19 cellular contexts compared by ENCODE assay signal in the genomic region with DNA sequence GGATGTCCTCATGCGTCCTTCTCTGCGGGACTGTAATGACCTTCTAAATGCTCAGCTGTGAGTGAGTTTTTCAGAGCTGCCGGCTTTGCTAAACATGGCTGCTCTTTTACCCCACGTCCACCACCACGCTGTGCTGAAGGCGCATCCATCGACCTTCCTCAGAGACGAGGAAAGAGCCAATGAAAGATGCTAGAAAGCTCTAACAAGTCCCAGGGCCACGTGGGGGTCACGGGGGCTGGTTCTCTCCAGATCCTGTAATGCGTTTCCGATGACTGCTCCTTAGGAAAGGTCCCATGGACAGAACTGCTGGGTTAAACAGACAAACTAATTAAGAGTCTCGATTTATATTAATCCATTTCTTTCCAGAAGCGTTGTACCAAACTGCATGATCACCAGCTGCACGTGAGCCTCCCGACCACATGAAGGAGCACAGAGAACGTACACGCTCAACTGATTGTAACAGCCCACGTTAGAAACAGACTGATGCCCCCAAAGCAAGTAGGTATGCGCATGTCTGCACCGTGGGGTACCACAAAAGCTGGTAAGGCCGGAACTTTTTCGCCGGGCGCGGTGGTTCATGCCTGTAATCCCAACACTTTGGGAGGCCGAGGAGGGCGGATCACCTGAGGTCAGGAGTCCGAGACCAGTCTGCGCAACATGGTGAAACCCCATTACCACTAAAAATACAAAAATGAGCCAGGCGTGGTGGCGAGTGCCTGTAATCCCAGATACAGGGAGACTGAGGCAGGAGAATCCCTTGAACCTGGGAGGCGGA.
DNase-seq lines count a peak whose midpoint lies in the region; ATAC-seq and TF ChIP-seq lines count a peak whose summit lies in the region.
"Had no signal": no experiment of that assay in that cellular context is flagged by ENCODE, and none has a peak within 500 bp of the region (broad histone marks: within the 10 kb centered on the region; RNA-seq: fewer than 3 reads in every experiment).

No MANE protein-coding gene starts in this region.

- H3K79me2 ChIP-seq in osteoblast (ENCODE audit: insufficient read depth, low read length): no peaks in the 10 kb centered on the region

- intact Hi-C loops in stomach (cut with DNase I; ENCODE audit: low total_unique reads): no loop called here

- H3K27me3 ChIP-seq in osteoblast (ENCODE audit: insufficient read depth, low read length) (no peaks in the 10 kb centered on the region), stomach (peaks cover 0 to 19% (median 0%) of the 10 kb centered on the region in 3 donors)
- H3K27me3 ChIP-seq: SJSA1 had no signal

- H3K4me1 ChIP-seq in osteoblast (ENCODE audit: insufficient read depth, low read length) (no peaks in the 10 kb centered on the region), stomach (no peaks in the 10 kb centered on the region)
- H3K4me1 ChIP-seq: SJSA1 had no signal

- H3K4me3 ChIP-seq in osteoblast (ENCODE audit: insufficient read depth, low read length) (no peak overlapping the region), stomach (no peak overlapping the region)
- H3K4me3 ChIP-seq: SJSA1 had no signal

- no peak for ATAC-seq in HG03354 (IDR thresholded peaks at IDR 0.05; ENCODE audit: poor library complexity, severe bottlenecking, unreplicated experiment)
- ATAC-seq in GM18502 (IDR thresholded peaks at IDR 0.05; ENCODE audit: poor library complexity, unreplicated experiment): no peak
- ATAC-seq: Right ventricle myocardium inferior had no signal

- H3K4me2 ChIP-seq in osteoblast (ENCODE audit: insufficient read depth, low read length): no peak overlapping the region

- H3K27ac ChIP-seq in osteoblast (ENCODE audit: low read depth, low read length): no peak overlapping the region
- no peak overlapping the region for H3K27ac ChIP-seq in stomach
- H3K27ac ChIP-seq: 22Rv1, SJSA1 had no signal

- H4K20me1 ChIP-seq in osteoblast (ENCODE audit: insufficient read depth, low read length): no peaks in the 10 kb centered on the region

- no peak for TF ChIP-seq EP300 in stomach (IDR thresholded peaks at IDR 0.05)

- H2AFZ ChIP-seq in osteoblast (ENCODE audit: low read length): no peak overlapping the region

- peak; percentile 45 for DNase-seq in activated CD8-positive, alpha-beta memory T cell treated with anti-CD3 and anti-CD28 coated beads for 24 hours
- DNase-seq in activated CD8-positive, alpha-beta memory T cell treated with anti-CD3 and anti-CD28 coated beads, Interleukin-2, amount 50 U/mL, for 48 hours: no peak
- DNase-seq in ecto neural progenitor cell (ENCODE audit: low spot score) (peak; percentile 34), osteoblast (ENCODE audit: insufficient read length, low spot score, missing footprints) (peak; percentile 52), stomach (peak; percentile 17), A172 (ENCODE audit: low spot score) (no peak)
- DNase-seq: AML-193, KG1, NCI-H1092, NCI-H1436, NCI-H2107, NCI-H446 treated with DMSO at 0.1 percent for 48 hours, NCI-H526 treated with DMSO at 0.1 percent for 48 hours, OCI-M1 had no signal

- H3K36me3 ChIP-seq in osteoblast (ENCODE audit: insufficient read depth, low read length) (no peaks in the 10 kb centered on the region), stomach (no peaks in the 10 kb centered on the region)
- H3K36me3 ChIP-seq: SJSA1 had no signal

- no peak for TF ChIP-seq CTCF in osteoblast (IDR thresholded peaks at IDR 0.05; ENCODE audit: extremely low read depth, low read depth, low read length)
- TF ChIP-seq CTCF in stomach (IDR thresholded peaks at IDR 0.05): no peak

- WGBS in stomach, 5 donors: 90 to 93% (median 92%) methylated on average over 32 to 33 of the region's 33 CpGs

- no peak for TF ChIP-seq POLR2A in stomach (IDR thresholded peaks at IDR 0.05)

- H3K9me3 ChIP-seq in osteoblast (ENCODE audit: low read depth, low read length): no peaks in the 10 kb centered on the region
- H3K9me3 ChIP-seq in stomach: no peaks in the 10 kb centered on the region

Comparison
In these comparisons a context has a peak if more than half of its experiments do, and no peak if none do; other contexts are left out.
1. DNase-seq: peak in activated CD8-positive, alpha-beta memory T cell treated with anti-CD3 and anti-CD28 coated beads for 24 hours (single experiment), ecto neural progenitor cell (single experiment), osteoblast (single experiment) and stomach (single experiment); none in activated CD8-positive, alpha-beta memory T cell treated with anti-CD3 and anti-CD28 coated beads, Interleukin-2, amount 50 U/mL, for 48 hours (single experiment) and A172 (single experiment).